ENCODE assay signal across 1 cellular context in genomic region chr1:227888404-227889046, GRCh38.
TF ChIP-seq lines count a peak whose summit lies in the region.

No MANE protein-coding gene starts in this region.

TF ChIP-seq in SK-N-SH, 30 proteins besides CTCF, POLR2A, EP300 and RAD21 (continued from another document):
- TF ChIP-seq, protein P1, sequence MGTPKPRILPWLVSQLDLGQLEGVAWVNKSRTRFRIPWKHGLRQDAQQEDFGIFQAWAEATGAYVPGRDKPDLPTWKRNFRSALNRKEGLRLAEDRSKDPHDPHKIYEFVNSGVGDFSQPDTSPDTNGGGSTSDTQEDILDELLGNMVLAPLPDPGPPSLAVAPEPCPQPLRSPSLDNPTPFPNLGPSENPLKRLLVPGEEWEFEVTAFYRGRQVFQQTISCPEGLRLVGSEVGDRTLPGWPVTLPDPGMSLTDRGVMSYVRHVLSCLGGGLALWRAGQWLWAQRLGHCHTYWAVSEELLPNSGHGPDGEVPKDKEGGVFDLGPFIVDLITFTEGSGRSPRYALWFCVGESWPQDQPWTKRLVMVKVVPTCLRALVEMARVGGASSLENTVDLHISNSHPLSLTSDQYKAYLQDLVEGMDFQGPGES (IDR thresholded peaks at IDR 0.05; ENCODE audit: low read depth, low read length), result no peak
- no peak for TF ChIP-seq SIN3A (IDR thresholded peaks at IDR 0.05; ENCODE audit: borderline replicate concordance, low read depth, low read length)
- no peak for TF ChIP-seq USF2 (IDR thresholded peaks at IDR 0.05; ENCODE audit: borderline replicate concordance, low read depth, low read length)
